ENCODE assay signal across 8 cellular contexts in genomic region chr11:18698341-18699268, GRCh38. TPM values are rescaled to one million over a fixed set of nuclear protein-coding genes. Genes with fewer than 3 reads are reported as not detected.
A peak's percentile ranks its signal among the peaks of the same experiment; 100 is the strongest.
DNase-seq lines count a peak whose midpoint lies in the region; ATAC-seq and TF ChIP-seq lines count a peak whose summit lies in the region.

TSS of gene TMEM86A (plus strand) at chr11:18698779. CDS start at chr11:18698887, 108 bp downstream.

- intact Hi-C loops in lower lobe of right lung (cut with DNase I) = no loop called here

- H3K4me2 ChIP-seq in BLaER1 = peak within 1 kb of the TSS; percentile 89

- peaks cover 15% of the 10 kb centered on the region for H3K4me1 ChIP-seq in BLaER1
- H3K4me1 ChIP-seq in lower lobe of right lung = peaks cover 27% of the 10 kb centered on the region

- H4K20me1 ChIP-seq in BLaER1 = no peaks in the 10 kb centered on the region

- ATAC-seq in GM19395 (IDR thresholded peaks at IDR 0.05; ENCODE audit: unreplicated experiment) (peak; percentile 92), HG03521 (IDR thresholded peaks at IDR 0.05; ENCODE audit: unreplicated experiment) (peak; percentile 86), lower lobe of right lung (peak; percentile 97)

- peak within 1 kb of the TSS; percentile 66 for H3K27ac ChIP-seq in BLaER1
- H3K27ac ChIP-seq in lower lobe of right lung = peak within 1 kb of the TSS; percentile 79

- peak within 1 kb of the TSS; percentile 80 for H3K9ac ChIP-seq in BLaER1

- no peaks in the 10 kb centered on the region for H3K27me3 ChIP-seq in BLaER1
- H3K27me3 ChIP-seq in lower lobe of right lung (ENCODE audit: low read depth) = no peaks in the 10 kb centered on the region

- H3K4me3 ChIP-seq in BLaER1 (peak within 1 kb of the TSS; percentile 98), lower lobe of right lung (peak within 1 kb of the TSS; percentile 68)

- no peaks in the 10 kb centered on the region for H3K9me3 ChIP-seq in BLaER1
- H3K9me3 ChIP-seq in lower lobe of right lung = no peaks in the 10 kb centered on the region

- no peak for TF ChIP-seq CTCF in lower lobe of right lung (IDR thresholded peaks at IDR 0.05)

- peak; percentile 92 for DNase-seq in NCI-H82 (lab: John Stamatoyannopoulos, UW)
- peak; percentile 71 to 88 for DNase-seq in activated CD8-positive, alpha-beta memory T cell treated with anti-CD3 and anti-CD28 coated beads for 1 hour (ENCODE audit: extremely low read depth in 1 of 2, low read depth in 1 of 2)
- DNase-seq in ecto neural progenitor cell (ENCODE audit: low spot score) = peak; percentile 95
- peak; percentile 95 for DNase-seq in lower lobe of right lung
- DNase-seq in stimulated activated CD4-positive, alpha-beta T cell treated with anti-CD3 and anti-CD28 coated beads, Interleukin-4, amount 100 ng/mL, for 48 hours (ENCODE audit: low read depth in 2 of 2) = peak; percentile 82 to 90

- H3K36me3 ChIP-seq in BLaER1 (peaks cover 8% of the 10 kb centered on the region; the same call in 1 of the 2 replicates), lower lobe of right lung (peaks cover 8% of the 10 kb centered on the region)

RNA-seq across cellular contexts. Expression of gene TMEM86A, which starts in this region (rescaled TPM):
- 11.7 TPM for total RNA-seq in lower lobe of right lung

Comparison
In these comparisons a context has a peak if more than half of its experiments do, and no peak if none do; other contexts are left out.
1. Peak in every context shown above with its lines: DNase-seq, ATAC-seq, H3K4me3 ChIP-seq and H3K27ac ChIP-seq.